9 cellular contexts compared by ENCODE assay signal in the genomic region with DNA sequence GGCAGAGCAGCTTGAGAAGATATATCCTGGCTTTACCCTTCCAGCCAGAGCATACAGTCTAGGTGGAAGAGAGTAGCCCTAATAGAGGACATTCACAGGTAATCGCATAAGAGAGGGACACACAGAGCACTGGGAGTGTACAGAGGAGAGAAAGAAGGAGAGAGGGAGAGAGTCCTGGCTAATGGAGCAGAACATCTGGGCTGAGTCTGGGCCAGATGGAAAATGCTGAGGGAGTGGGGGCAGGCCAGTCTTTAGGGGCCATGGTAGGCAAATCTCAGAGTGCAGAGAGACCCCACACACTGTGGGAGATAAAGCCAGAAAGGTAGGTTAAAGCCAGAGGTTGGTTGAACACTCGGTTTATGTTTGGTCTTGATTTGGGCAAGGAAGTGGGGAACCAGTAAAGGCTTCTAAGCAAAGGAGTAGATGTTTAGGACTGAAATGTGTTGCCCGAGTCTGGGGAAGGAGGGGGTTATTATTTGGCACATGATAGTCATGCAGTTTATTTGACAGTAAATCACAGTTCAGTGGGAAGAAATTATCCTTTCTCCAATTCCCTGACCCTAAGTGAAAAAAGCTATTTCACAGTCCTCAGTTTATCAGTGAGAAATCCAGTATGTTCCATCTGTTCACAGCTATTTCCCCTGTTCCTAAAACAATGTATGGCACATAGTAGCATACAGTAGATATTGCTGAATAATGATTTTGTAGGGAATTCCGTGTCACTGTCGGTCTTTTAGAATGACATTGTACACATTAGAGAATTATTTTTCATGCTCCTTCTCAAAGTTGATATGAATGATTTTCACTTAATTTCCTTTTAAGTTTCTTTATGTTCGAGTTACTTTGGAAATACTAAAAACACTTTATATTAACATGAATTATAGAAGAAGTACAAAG. TPM values are rescaled to one million over a fixed set of nuclear protein-coding genes. Genes with fewer than 3 reads are reported as not detected.
A peak's percentile ranks its signal among the peaks of the same experiment; 100 is the strongest.
DNase-seq lines count a peak whose midpoint lies in the region; ATAC-seq lines count a peak whose summit lies in the region.
"Had no signal": no experiment of that assay in that cellular context is flagged by ENCODE, and none has a peak within 500 bp of the region (broad histone marks: within the 10 kb centered on the region; RNA-seq: fewer than 3 reads in every experiment).

No MANE protein-coding gene starts in this region.

- H3K18ac ChIP-seq in mesendoderm (ENCODE audit: low read length) = no peak overlapping the region

- H3K27ac ChIP-seq in skin epidermis (peak overlapping the region in 20 of 21 experiments; percentile 10 to 81 (median 59)), mesendoderm (ENCODE audit: low read depth, low read length) (no peak overlapping the region)

- no peak overlapping the region for H4K8ac ChIP-seq in mesendoderm (ENCODE audit: low read depth, low read length)

- intact Hi-C loops in activated T-helper 2 cell treated with anti-CD3 and anti-CD28 coated beads, Interferon-gamma antibody, Interleukin-2, Interleukin-4, amounts not matched to agents 10 μg/mL and 5 μg/mL and 100 μg/mL, durations not matched to agents 14 hours and 24 hours and 36 hours (cut with micrococcal nuclease) = loop anchor here (10.0 kb wide), 1 partner anchor 53 kb away; the partner anchor contains the start of gene PXK

- no peaks in the 10 kb centered on the region for H3K79me1 ChIP-seq in mesendoderm (ENCODE audit: low read length)

- H3K9ac ChIP-seq in mesendoderm (ENCODE audit: low read length) = no peak overlapping the region

- no CpG with 5 or more reads among the region's 6 CpGs for WGBS in mesendoderm (ENCODE audit: extremely low coverage, insufficient coverage, low lambda C conversion rate)

- DNase-seq in DMS114 treated with DMSO at 0.1 percent for 48 hours (lab: John Stamatoyannopoulos, UW; ENCODE audit: unreplicated experiment) (peak; percentile 80), immature natural killer cell (no peak), mesenteric fat pad (ENCODE audit: low spot score) (no peak), mesendoderm (no peak)
- no peak for DNase-seq in activated T-helper 2 cell treated with anti-CD3 and anti-CD28 coated beads, Interferon-gamma antibody, Interleukin-2, Interleukin-4, amounts not matched to agents 10 μg/mL and 5 μg/mL and 100 μg/mL, durations not matched to agents 14 hours and 24 hours and 36 hours (ENCODE audit: low spot score)
- DNase-seq: NCI-H2107 had no signal

- H3K4me2 ChIP-seq in mesendoderm (ENCODE audit: low read length) = no peak overlapping the region

- H3K27me3 Mint-ChIP-seq in activated T-helper 2 cell treated with anti-CD3 and anti-CD28 coated beads, Interferon-gamma antibody, Interleukin-2, Interleukin-4, amounts not matched to agents 10 μg/mL and 5 μg/mL and 100 μg/mL, durations not matched to agents 14 hours and 24 hours and 36 hours (ENCODE audit: low read depth) = no peaks in the 10 kb centered on the region
- no peaks in the 10 kb centered on the region for H3K27me3 Mint-ChIP-seq in immature natural killer cell (ENCODE audit: low read depth in 3 of 3)

- no peak overlapping the region for H3K4me3 Mint-ChIP-seq in activated T-helper 2 cell treated with anti-CD3 and anti-CD28 coated beads, Interferon-gamma antibody, Interleukin-2, Interleukin-4, amounts not matched to agents 10 μg/mL and 5 μg/mL and 100 μg/mL, durations not matched to agents 14 hours and 24 hours and 36 hours (ENCODE audit: low read depth)
- no peak overlapping the region for H3K4me3 Mint-ChIP-seq in immature natural killer cell

- H3K23ac ChIP-seq in mesendoderm (ENCODE audit: low read length) = no peak overlapping the region

- no peaks in the 10 kb centered on the region for H3K4me1 ChIP-seq in mesendoderm (ENCODE audit: control insufficient read depth, low read depth, low read length)

- no peak overlapping the region for H2BK15ac ChIP-seq in mesendoderm (replicated peaks; ENCODE audit: low read depth)

- no peaks in the 10 kb centered on the region for H3K27me3 ChIP-seq in mesendoderm (ENCODE audit: insufficient read depth, low read length, poor library complexity)

- no peaks in the 10 kb centered on the region for H3K36me3 ChIP-seq in mesendoderm (ENCODE audit: control insufficient read depth, insufficient read depth, low read length)

- peaks cover 32% of the 10 kb centered on the region for H3K4me1 Mint-ChIP-seq in activated T-helper 2 cell treated with anti-CD3 and anti-CD28 coated beads, Interferon-gamma antibody, Interleukin-2, Interleukin-4, amounts not matched to agents 10 μg/mL and 5 μg/mL and 100 μg/mL, durations not matched to agents 14 hours and 24 hours and 36 hours (ENCODE audit: low read depth)
- peaks cover 11 to 26% of the 10 kb centered on the region in 2 donors for H3K4me1 Mint-ChIP-seq in immature natural killer cell

- H3K4me3 ChIP-seq in skin epidermis = no peak overlapping the region
- no peak overlapping the region for H3K4me3 ChIP-seq in mesendoderm (ENCODE audit: low read length)

- H3K79me2 ChIP-seq in mesendoderm (ENCODE audit: control insufficient read depth, insufficient read depth, low read length) = no peaks in the 10 kb centered on the region

- H2AK5ac ChIP-seq in mesendoderm (ENCODE audit: low read length) = no peak overlapping the region

- ATAC-seq in GM18858 (IDR thresholded peaks at IDR 0.05; ENCODE audit: unreplicated experiment) (no peak), GM18861 (IDR thresholded peaks at IDR 0.05; ENCODE audit: unreplicated experiment) (no peak)

- no peak overlapping the region for H3K56ac ChIP-seq in mesendoderm (ENCODE audit: low read length)

- H3K27ac Mint-ChIP-seq in activated T-helper 2 cell treated with anti-CD3 and anti-CD28 coated beads, Interferon-gamma antibody, Interleukin-2, Interleukin-4, amounts not matched to agents 10 μg/mL and 5 μg/mL and 100 μg/mL, durations not matched to agents 14 hours and 24 hours and 36 hours = peak overlapping the region; percentile 68
- H3K27ac Mint-ChIP-seq in immature natural killer cell = peak overlapping the region in 4 of 6 donors; percentile 10 to 49 (median 36)

- no peak overlapping the region for H4K5ac ChIP-seq in mesendoderm (ENCODE audit: low read length)

- H3K4ac ChIP-seq in mesendoderm (ENCODE audit: low read depth, low read length) = no peak overlapping the region

- no peak overlapping the region for H2BK5ac ChIP-seq in mesendoderm (ENCODE audit: low read length)

- H3K36me3 Mint-ChIP-seq in activated T-helper 2 cell treated with anti-CD3 and anti-CD28 coated beads, Interferon-gamma antibody, Interleukin-2, Interleukin-4, amounts not matched to agents 10 μg/mL and 5 μg/mL and 100 μg/mL, durations not matched to agents 14 hours and 24 hours and 36 hours (ENCODE audit: low read depth) = peaks cover 55% of the 10 kb centered on the region
- H3K36me3 Mint-ChIP-seq in immature natural killer cell = peaks cover 4 to 18% (median 15%) of the 10 kb centered on the region in 3 donors

- no peak overlapping the region for H2BK120ac ChIP-seq in mesendoderm (ENCODE audit: low read depth, low read length)

- no peaks in the 10 kb centered on the region for H3K9me3 Mint-ChIP-seq in activated T-helper 2 cell treated with anti-CD3 and anti-CD28 coated beads, Interferon-gamma antibody, Interleukin-2, Interleukin-4, amounts not matched to agents 10 μg/mL and 5 μg/mL and 100 μg/mL, durations not matched to agents 14 hours and 24 hours and 36 hours
- H3K9me3 Mint-ChIP-seq in immature natural killer cell = no peaks in the 10 kb centered on the region

RNA-seq across cellular contexts. Expression of gene PDHB, which starts 45.7 kb away (rescaled TPM):
- total RNA-seq in activated T-helper 2 cell treated with anti-CD3 and anti-CD28 coated beads, Interferon-gamma antibody, Interleukin-2, Interleukin-4, amounts not matched to agents 10 μg/mL and 5 μg/mL and 100 μg/mL, durations not matched to agents 14 hours and 24 hours and 36 hours = 79.3 and 82.7 TPM in 2 replicates
- polyA plus RNA-seq in immature natural killer cell = 100 to 1,000 TPM; 101 to 248 (median 113) TPM
- 55.2 TPM for total RNA-seq in mesenteric fat pad
- 316 TPM for polyA plus RNA-seq in mesendoderm (2013, experiment 1 of 2)
- 310 TPM for polyA plus RNA-seq in mesendoderm (2013, experiment 2 of 2)

RNA-seq across cellular contexts. Expression of gene PXK, which starts 55.2 kb away (rescaled TPM):
- total RNA-seq in activated T-helper 2 cell treated with anti-CD3 and anti-CD28 coated beads, Interferon-gamma antibody, Interleukin-2, Interleukin-4, amounts not matched to agents 10 μg/mL and 5 μg/mL and 100 μg/mL, durations not matched to agents 14 hours and 24 hours and 36 hours = 47.6 and 48.7 TPM in 2 replicates
- polyA plus RNA-seq in immature natural killer cell = 10 to 100 TPM; 30.3 to 47.5 (median 32.2) TPM
- 32.2 TPM for total RNA-seq in mesenteric fat pad
- 5.3 TPM for polyA plus RNA-seq in mesendoderm (2013, experiment 1 of 2)
- polyA plus RNA-seq in mesendoderm (2013, experiment 2 of 2) = 5.1 TPM
